20 cellular contexts compared by ENCODE assay signal in genomic region chr19:20273376-20273775, GRCh38.
A peak's percentile ranks its signal among the peaks of the same experiment; 100 is the strongest.
DNase-seq lines count a peak whose midpoint lies in the region; TF ChIP-seq lines count a peak whose summit lies in the region.
"Had no signal": no experiment of that assay in that cellular context is flagged by ENCODE, and none has a peak within 500 bp of the region (broad histone marks: within the 10 kb centered on the region; RNA-seq: fewer than 3 reads in every experiment).

No MANE protein-coding gene starts in this region.

- no peaks in the 10 kb centered on the region for H3K4me1 ChIP-seq in mammary epithelial cell (ENCODE audit: insufficient read depth, low read length)

- peak; percentile 32 for DNase-seq in NCI-H748 (lab: John Stamatoyannopoulos, UW; ENCODE audit: unreplicated experiment)
- no peak for DNase-seq in NCI-H748 treated with DMSO at 0.1 percent for 48 hours (lab: John Stamatoyannopoulos, UW)
- peak; percentile 66 for DNase-seq in NCI-H1092 (lab: John Stamatoyannopoulos, UW)
- DNase-seq in NCI-H345 treated with DMSO at 0.1 percent for 48 hours (lab: John Stamatoyannopoulos, UW; ENCODE audit: unreplicated experiment), result peak; percentile 1
- DNase-seq in progenitor cell of endocrine pancreas (ENCODE audit: low spot score, unreplicated experiment), result no peak
- DNase-seq in cerebellar cortex (ENCODE audit: low spot score), result no peak
- DNase-seq in mammary epithelial cell, result no peak
- DNase-seq in RPMI8226, result no peak
- DNase-seq: CD8-positive, alpha-beta memory T cell; DND-41; GDM1; HCEC 1CT; MM.1S; NCI-H2029 treated with DMSO at 0.1 percent for 48 hours; NCI-H2227 treated with DMSO at 0.1 percent for 48 hours; NCI-H526 treated with DMSO at 0.1 percent for 48 hours; PC-3; SIG-M5; T-cell had no signal

- dilution Hi-C loops in mammary epithelial cell (cut with HindIII; ENCODE audit: low sequenced_read_pairs), result no loop called here

- no peaks in the 10 kb centered on the region for H3K79me2 ChIP-seq in mammary epithelial cell (ENCODE audit: insufficient read depth, low read length)

- no peak for TF ChIP-seq CTCF in progenitor cell of endocrine pancreas (IDR thresholded peaks at IDR 0.05; ENCODE audit: unreplicated experiment)
- TF ChIP-seq CTCF in mammary epithelial cell (conservative IDR thresholded peaks at IDR 0.05 in 1 of 2, IDR thresholded peaks at IDR 0.05 in 1 of 2; ENCODE audit: extremely low read depth in 1 of 2, insufficient read depth in 1 of 2, low read depth in 1 of 2, low read length in 2 of 2), result no peak

- intact Hi-C loops in mammary epithelial cell (cut with micrococcal nuclease), result no loop called here

- CTCF ChIA-PET in mammary epithelial cell (lab: Charles Lee; ENCODE audit: low non-redundant PET), result no interaction called here

- H3K4me3 Mint-ChIP-seq in progenitor cell of endocrine pancreas (ENCODE audit: low read depth), result no peak overlapping the region
- H3K4me3 Mint-ChIP-seq: CD8-positive, alpha-beta memory T cell; T-cell had no signal

- peak overlapping the region; percentile 47 for H3K27ac Mint-ChIP-seq in progenitor cell of endocrine pancreas
- H3K27ac Mint-ChIP-seq: T-cell had no signal

- H3K4me3 ChIP-seq in mammary epithelial cell (replicated peaks in 1 of 3; ENCODE audit: insufficient read depth in 1 of 3, low read depth in 2 of 3, low read length in 3 of 3), result no peak overlapping the region

- no peaks in the 10 kb centered on the region for H3K36me3 Mint-ChIP-seq in progenitor cell of endocrine pancreas (ENCODE audit: insufficient read depth)
- H3K36me3 Mint-ChIP-seq: CD8-positive, alpha-beta memory T cell; T-cell had no signal

- H4K20me1 ChIP-seq in mammary epithelial cell (ENCODE audit: insufficient read depth, low read length), result no peaks in the 10 kb centered on the region

- no peaks in the 10 kb centered on the region for H3K36me3 ChIP-seq in mammary epithelial cell (ENCODE audit: insufficient read depth, low read length)

- WGBS in mammary epithelial cell (ENCODE audit: low coverage, missing lambda C conversion rate), result 25% methylated on average over 2 of the region's 3 CpGs

- no peaks in the 10 kb centered on the region for H3K27me3 ChIP-seq in mammary epithelial cell (ENCODE audit: insufficient read depth, low read length)

- no peak overlapping the region for H3K9ac ChIP-seq in mammary epithelial cell (ENCODE audit: insufficient read depth, low read length)

- H3K9me3 ChIP-seq in mammary epithelial cell (replicated peaks; ENCODE audit: insufficient read depth, low read length), result peaks cover 17% of the 10 kb centered on the region

- no TSS peak for BruUV-seq in mammary epithelial cell (replicated peaks; lab: Mats Ljungman, UMichigan)

- no peak overlapping the region for H2AFZ ChIP-seq in mammary epithelial cell (ENCODE audit: low read depth, low read length)

- no peaks in the 10 kb centered on the region for H3K9me3 Mint-ChIP-seq in progenitor cell of endocrine pancreas (ENCODE audit: low read depth)
- H3K9me3 Mint-ChIP-seq: CD8-positive, alpha-beta memory T cell; T-cell had no signal

- H3K4me2 ChIP-seq in mammary epithelial cell (ENCODE audit: insufficient read depth, low read depth, low read length), result no peak overlapping the region

- no peak overlapping the region for H3K27ac ChIP-seq in mammary epithelial cell (ENCODE audit: insufficient read depth, low read depth, low read length)
- H3K27ac ChIP-seq: RWPE1 had no signal

- peaks cover 15% of the 10 kb centered on the region for H3K4me1 Mint-ChIP-seq in progenitor cell of endocrine pancreas (ENCODE audit: low read depth)
- H3K4me1 Mint-ChIP-seq: T-cell had no signal

- no peaks in the 10 kb centered on the region for H3K27me3 Mint-ChIP-seq in progenitor cell of endocrine pancreas

- in situ Hi-C loops in mammary epithelial cell (cut with MboI; ENCODE audit: low sequenced_read_pairs in 2 of 2), result no loop called here

Comparison
In these comparisons a context has a peak if more than half of its experiments do, and no peak if none do; other contexts are left out.
1. DNase-seq: peak in NCI-H748 (single experiment), NCI-H1092 (single experiment) and NCI-H345 treated with DMSO at 0.1 percent for 48 hours (single experiment); none in NCI-H748 treated with DMSO at 0.1 percent for 48 hours (single experiment), progenitor cell of endocrine pancreas (single experiment), cerebellar cortex (single experiment), mammary epithelial cell (single experiment) and RPMI8226 (single experiment).